8 cellular contexts compared by ENCODE assay signal in genomic region chr7:33050425-33051318, GRCh38. TPM values are rescaled to one million over a fixed set of nuclear protein-coding genes. Genes with fewer than 3 reads are reported as not detected.
DNase-seq lines count a peak whose midpoint lies in the region; ATAC-seq lines count a peak whose summit lies in the region.

No MANE protein-coding gene starts in this region.

- H3K27ac Mint-ChIP-seq in CD4-positive, alpha-beta memory T cell: peak overlapping the region in 4 of 7 donors; percentile 10 to 39 (median 29)
- H3K27ac Mint-ChIP-seq in memory B cell: peak overlapping the region; percentile 86

- no peaks in the 10 kb centered on the region for H3K27me3 Mint-ChIP-seq in CD4-positive, alpha-beta memory T cell
- H3K27me3 Mint-ChIP-seq in memory B cell: no peaks in the 10 kb centered on the region

- ATAC-seq in GM18870 (IDR thresholded peaks at IDR 0.05; ENCODE audit: unreplicated experiment) (peak; percentile 60), memory B cell (ENCODE audit: low read depth) (peak; percentile 79)

- H3K4me3 ChIP-seq in CD4-positive, alpha-beta memory T cell (ENCODE audit: low read length in 2 of 2): no peak overlapping the region
- H3K4me3 ChIP-seq in Jurkat, Clone E6-1 (ENCODE audit: low read length): no peak overlapping the region

- no peaks in the 10 kb centered on the region for H3K27me3 ChIP-seq in CD4-positive, alpha-beta memory T cell (ENCODE audit: insufficient read depth, low read length)

- H3K4me3 Mint-ChIP-seq in CD4-positive, alpha-beta memory T cell: peak overlapping the region in 1 of 8 donors; percentile 1
- H3K4me3 Mint-ChIP-seq in memory B cell: peak overlapping the region; percentile 19

- DNase-seq in CD4-positive, alpha-beta memory T cell: peak; percentile 41 to 61 (median 55)
- peak; percentile 53 for DNase-seq in Jurkat, Clone E6-1 (ENCODE audit: low read depth, low spot score)
- DNase-seq in RPMI7951 (ENCODE audit: low read depth): peak; percentile 55
- DNase-seq in dermis microvascular lymphatic vessel endothelial cell (ENCODE audit: low read depth in 2 of 2): peak; percentile 65 to 71
- peak in 1 of 2 donors; percentile 35 for DNase-seq in memory B cell (ENCODE audit: low spot score in 2 of 2)
- DNase-seq in T1000 (lab: John Stamatoyannopoulos, UW): no peak
- no peak for DNase-seq in COLO829 (ENCODE audit: low spot score)

- H3K36me3 ChIP-seq in CD4-positive, alpha-beta memory T cell (ENCODE audit: insufficient read depth, low read length): no peaks in the 10 kb centered on the region

- CTCF ChIA-PET in CD4-positive, alpha-beta memory T cell (lab: Charles Lee; ENCODE audit: partially characterized antibody): interaction anchor here (1.0 to 4.7 kb wide), 9 partner anchors 10 to 204 kb away, joined by 3 to 29 read pairs (median 15); partner anchors contain the start of genes NT5C3A and RP9

- peaks cover 28 to 69% (median 46%) of the 10 kb centered on the region in 4 donors for H3K4me1 Mint-ChIP-seq in CD4-positive, alpha-beta memory T cell
- H3K4me1 Mint-ChIP-seq in memory B cell: peaks cover 26% of the 10 kb centered on the region

- intact Hi-C loops in CD4-positive, alpha-beta memory T cell (cut with micrococcal nuclease): loop anchor here (1.0 kb wide), 4 partner anchors 85 to 250 kb away; no protein-coding TSS in a partner anchor

- peaks cover 50% of the 10 kb centered on the region for H3K4me1 ChIP-seq in CD4-positive, alpha-beta memory T cell (ENCODE audit: insufficient read depth, low read length)

- H3K9me3 Mint-ChIP-seq in CD4-positive, alpha-beta memory T cell: no peaks in the 10 kb centered on the region
- H3K9me3 Mint-ChIP-seq in memory B cell: no peaks in the 10 kb centered on the region

- H3K36me3 Mint-ChIP-seq in CD4-positive, alpha-beta memory T cell: peaks cover 0 to 1% of the 10 kb centered on the region in 2 donors
- no peaks in the 10 kb centered on the region for H3K36me3 Mint-ChIP-seq in memory B cell

- H3K9me3 ChIP-seq in CD4-positive, alpha-beta memory T cell (ENCODE audit: control insufficient read depth in 1 of 2, low read length in 2 of 2): no peaks in the 10 kb centered on the region

- no peak overlapping the region for H3K27ac ChIP-seq in CD4-positive, alpha-beta memory T cell (ENCODE audit: low read depth, low read length)

- POLR2A ChIA-PET in CD4-positive, alpha-beta memory T cell (lab: Charles Lee; ENCODE audit: partially characterized antibody): interaction anchor here (1.7 to 4.3 kb wide), 3 partner anchors 9 to 12 kb away, joined by 6 to 17 read pairs (median 7); partner anchors contain the start of gene NT5C3A

RNA-seq across cellular contexts. Expression of gene NT5C3A, which starts 11.9 kb away (rescaled TPM):
- total RNA-seq in CD4-positive, alpha-beta memory T cell: 10 to 100 TPM; 44.2 to 44.3 TPM
- 10 to 100 TPM; 53.4 to 93.9 TPM for polyA plus RNA-seq in CD4-positive, alpha-beta memory T cell
- 20.4 TPM for polyA plus RNA-seq in Jurkat, Clone E6-1 (2012; ENCODE audit: insufficient read depth, insufficient read length)
- total RNA-seq in RPMI7951 (2014; rRNA removed; shearing (Covaris generic)): 42.8 and 43.4 TPM in 2 replicates
- 17.8 and 18.2 TPM in 2 replicates for total RNA-seq in dermis microvascular lymphatic vessel endothelial cell

RNA-seq across cellular contexts. Expression of gene RP9, which starts 58.5 kb away (rescaled TPM):
- 10 to 100 TPM; 17.5 to 17.7 TPM for total RNA-seq in CD4-positive, alpha-beta memory T cell
- 10 to 100 TPM; 15.1 to 23.9 TPM for polyA plus RNA-seq in CD4-positive, alpha-beta memory T cell
- 30.7 TPM for polyA plus RNA-seq in Jurkat, Clone E6-1 (2012; ENCODE audit: insufficient read depth, insufficient read length)
- total RNA-seq in RPMI7951 (2014; rRNA removed; shearing (Covaris generic)): 20.7 and 23.9 TPM in 2 replicates
- total RNA-seq in dermis microvascular lymphatic vessel endothelial cell: 8.1 and 8.2 TPM in 2 replicates

Comparison
In these comparisons a context has a peak if more than half of its experiments do, and no peak if none do; other contexts are left out.
1. DNase-seq: peak in CD4-positive, alpha-beta memory T cell (5 of 5), Jurkat, Clone E6-1 (single experiment), RPMI7951 (single experiment) and dermis microvascular lymphatic vessel endothelial cell (2 of 2); none in T1000 (single experiment) and COLO829 (single experiment).